9 cellular contexts compared by ENCODE assay signal in genomic region chr10:122152544-122152943, GRCh38.
A peak's percentile ranks its signal among the peaks of the same experiment; 100 is the strongest.
DNase-seq lines count a peak whose midpoint lies in the region; ATAC-seq, FAIRE-seq and TF ChIP-seq lines count a peak whose summit lies in the region.
"Had no signal": no experiment of that assay in that cellular context is flagged by ENCODE, and none has a peak within 500 bp of the region (broad histone marks: within the 10 kb centered on the region; RNA-seq: fewer than 3 reads in every experiment).

No MANE protein-coding gene starts in this region.

- TF ChIP-seq CTCF in RWPE1 (conservative IDR thresholded peaks at IDR 0.05; ENCODE audit: low read depth) = no peak
- no peak for TF ChIP-seq CTCF in psoas muscle (IDR thresholded peaks at IDR 0.05)
- TF ChIP-seq CTCF in kidney (IDR thresholded peaks at IDR 0.05; ENCODE audit: borderline replicate concordance, extremely low read depth, insufficient read depth) = no peak

- no peak overlapping the region for H3K4me3 ChIP-seq in psoas muscle
- no peak overlapping the region for H3K4me3 ChIP-seq in kidney (ENCODE audit: low read length in 2 of 2)

- POLR2A ChIA-PET in RWPE1 (lab: Yijun Ruan, JAX; ENCODE audit: low non-redundant PET) = no interaction called here

- H3K9me3 ChIP-seq in psoas muscle (no peaks in the 10 kb centered on the region), kidney (ENCODE audit: control insufficient read depth in 1 of 2, low read length in 2 of 2) (no peaks in the 10 kb centered on the region)

- ATAC-seq in psoas muscle = peak; percentile 89 to 94 (median 91)
- ATAC-seq in HG03565 (IDR thresholded peaks at IDR 0.05; ENCODE audit: unreplicated experiment) = no peak

- FAIRE-seq in kidney (lab: Jason Lieb, UNC) = no peak

- WGBS in psoas muscle, 3 donors = 28 to 34% (median 33%) methylated on average over 9 of the region's 9 CpGs

- CTCF ChIA-PET in RWPE1 (lab: Yijun Ruan, JAX) = interaction anchor here (1.0 kb wide), 1 partner anchor 53 kb away, joined by 7 read pairs; no protein-coding TSS in a partner anchor

- no peaks in the 10 kb centered on the region for H3K27me3 ChIP-seq in psoas muscle (ENCODE audit: insufficient read depth in 3 of 3, low read length in 2 of 3)

- H3K4me1 ChIP-seq in psoas muscle = peaks cover 60% of the 10 kb centered on the region
- peaks cover 0 to 11% of the 10 kb centered on the region in 2 donors for H3K4me1 ChIP-seq in kidney (ENCODE audit: control insufficient read depth in 1 of 2, insufficient read depth in 1 of 2, low read depth in 1 of 2, low read length in 2 of 2)

- H3K9ac ChIP-seq in kidney (ENCODE audit: low read length in 2 of 2) = no peak overlapping the region

- H3K36me3 ChIP-seq in psoas muscle (ENCODE audit: insufficient read depth in 1 of 2, low read depth in 1 of 2) (peaks cover 0 to 9% of the 10 kb centered on the region in 2 donors), kidney (ENCODE audit: control insufficient read depth in 1 of 2, insufficient read depth in 2 of 2, low read length in 2 of 2) (peaks cover 0 to 2% of the 10 kb centered on the region in 2 donors)

- intact Hi-C loops in psoas muscle (cut with DNase I) = no loop called here
- intact Hi-C loops in kidney (cut with DNase I) = no loop called here

- H3K27ac ChIP-seq in RWPE1 = peak overlapping the region; percentile 36
- peak overlapping the region; percentile 88 for H3K27ac ChIP-seq in psoas muscle
- H3K27ac ChIP-seq in kidney (ENCODE audit: low read depth in 2 of 2, low read length in 2 of 2) = peak overlapping the region in 1 of 2 donors; percentile 16

- DNase-seq in EH (ENCODE audit: low read depth) = peak; percentile 70
- no peak for DNase-seq in RWPE1 (ENCODE audit: low spot score)
- peak; percentile 96 for DNase-seq in globus pallidus (ENCODE audit: low spot score)
- peak; percentile 93 to 97 for DNase-seq in psoas muscle
- no peak for DNase-seq in D341Med (ENCODE audit: low spot score)
- DNase-seq in kidney = no peak
- no peak for DNase-seq in NCI-H226
- DNase-seq: DND-41 had no signal

Comparison
In these comparisons a context has a peak if more than half of its experiments do, and no peak if none do; other contexts are left out.
1. DNase-seq: peak in EH (single experiment), globus pallidus (single experiment) and psoas muscle (2 of 2); none in RWPE1 (single experiment), D341Med (single experiment), kidney (single experiment) and NCI-H226 (single experiment).